ENCODE assay signal across 18 cellular contexts in the genomic region with DNA sequence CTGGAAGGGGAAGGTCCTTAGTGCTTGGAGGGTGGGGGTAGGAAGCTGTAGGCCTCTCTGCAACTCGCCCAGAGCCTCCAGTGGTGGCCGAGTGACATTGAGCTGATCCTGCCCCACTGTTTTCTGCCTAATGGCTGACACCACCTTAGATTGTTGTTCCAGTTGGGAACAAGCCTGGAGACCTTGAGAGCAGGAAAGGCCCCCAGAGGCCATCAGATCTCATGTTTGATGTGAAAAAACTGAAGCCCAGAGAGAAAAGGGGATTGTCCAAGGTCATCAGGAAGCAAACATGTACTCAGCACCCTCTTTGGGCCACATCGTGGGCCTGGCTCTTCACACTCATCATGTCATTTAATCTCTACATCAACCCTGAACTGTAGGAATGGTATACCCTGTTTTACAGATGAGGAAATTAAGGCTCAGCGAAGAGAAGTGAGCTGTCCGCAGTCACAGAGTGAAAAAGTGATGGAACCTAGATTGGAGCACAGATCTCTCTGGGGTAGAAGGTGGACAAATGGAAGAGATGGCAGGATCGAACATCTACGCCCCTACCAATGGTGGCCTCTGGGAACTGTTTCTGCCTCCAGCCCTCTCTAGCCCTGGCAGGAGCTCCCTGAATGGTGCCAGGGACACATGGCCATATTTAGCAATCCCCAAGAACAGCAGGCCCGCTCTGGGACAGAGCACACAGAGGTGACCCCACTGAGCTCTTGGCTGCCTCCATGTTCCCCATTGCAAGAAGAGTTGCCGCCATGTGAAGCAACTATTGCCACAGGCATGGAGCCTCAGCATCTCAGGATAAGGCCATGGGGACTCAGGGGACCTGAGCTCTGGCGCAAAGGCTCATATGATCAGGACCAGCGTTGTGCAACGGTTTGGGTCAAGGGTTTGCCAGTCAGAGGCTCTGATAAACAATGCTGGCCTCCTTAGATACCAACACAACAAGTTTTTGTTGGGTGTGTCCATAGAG. TPM values are rescaled to one million over a fixed set of nuclear protein-coding genes. Genes with fewer than 3 reads are reported as not detected.
DNase-seq lines count a peak whose midpoint lies in the region; ATAC-seq and TF ChIP-seq lines count a peak whose summit lies in the region.
"Had no signal": no experiment of that assay in that cellular context is flagged by ENCODE, and none has a peak within 500 bp of the region (broad histone marks: within the 10 kb centered on the region; RNA-seq: fewer than 3 reads in every experiment).

No MANE protein-coding gene starts in this region.

- 93 to 94% methylated on average over 12 of the region's 12 CpGs for WGBS in sigmoid colon, 2 donors

- peaks cover 6% of the 10 kb centered on the region for H3K9me3 Mint-ChIP-seq in WTC11
- H3K9me3 Mint-ChIP-seq in activated CD4-positive, alpha-beta memory T cell treated with anti-CD3 and anti-CD28 coated beads for 36 hours = no peaks in the 10 kb centered on the region
- H3K9me3 Mint-ChIP-seq: CD8-positive, alpha-beta memory T cell had no signal

- H3K27ac ChIP-seq in lower lobe of right lung = no peak overlapping the region
- no peak overlapping the region for H3K27ac ChIP-seq in sigmoid colon
- H3K27ac ChIP-seq in substantia nigra (ENCODE audit: low read depth, low read length, poor library complexity, severe bottlenecking) = no peak overlapping the region
- H3K27ac ChIP-seq: BLaER1 treated with 17β-estradiol and CSF1 and Interleukin-3, amounts not matched to agents 10 nM and 100 nM; RWPE1 had no signal

- H3K4me3 ChIP-seq in lower lobe of right lung (no peak overlapping the region), sigmoid colon (no peak overlapping the region)
- H3K4me3 ChIP-seq: A549; BLaER1 treated with 17β-estradiol and CSF1 and Interleukin-3, amounts not matched to agents 10 nM and 100 nM had no signal

- peak; percentile 41 for DNase-seq in activated effector memory CD4-positive, alpha-beta T cell treated with anti-CD3 and anti-CD28 coated beads, Interleukin-2, amount 50 U/mL, for 16 hours
- DNase-seq in activated effector memory CD4-positive, alpha-beta T cell treated with Interleukin-2 at 50 U/mL for 16 hours = no peak
- no peak for DNase-seq in WTC11 (ENCODE audit: low spot score)
- peak; percentile 87 for DNase-seq in lower lobe of right lung
- peak; percentile 48 for DNase-seq in sigmoid colon
- DNase-seq in activated CD4-positive, alpha-beta memory T cell treated with anti-CD3 and anti-CD28 coated beads for 36 hours = no peak
- no peak for DNase-seq in GM19238 (ENCODE audit: insufficient read length, low spot score)
- DNase-seq in substantia nigra (lab: John Stamatoyannopoulos, UW) = no peak
- DNase-seq: CD8-positive, alpha-beta memory T cell; DMS79; KG1; NCI-H1092; NCI-H2107; NCI-H2227 treated with DMSO at 0.1 percent for 48 hours; NCI-H524 had no signal

- no peaks in the 10 kb centered on the region; the same call in 1 of the 2 replicates for H3K27me3 Mint-ChIP-seq in WTC11 (ENCODE audit: low read depth)
- H3K27me3 Mint-ChIP-seq in activated CD4-positive, alpha-beta memory T cell treated with anti-CD3 and anti-CD28 coated beads for 36 hours = no peaks in the 10 kb centered on the region

- intact Hi-C loops in lower lobe of right lung (cut with DNase I) (no loop called here), sigmoid colon (cut with DNase I) (no loop called here)
- intact Hi-C loops in activated CD4-positive, alpha-beta memory T cell treated with anti-CD3 and anti-CD28 coated beads for 36 hours (cut with micrococcal nuclease) = no loop called here

- no peaks in the 10 kb centered on the region for H3K4me1 Mint-ChIP-seq in WTC11
- peaks cover 10% of the 10 kb centered on the region for H3K4me1 Mint-ChIP-seq in activated CD4-positive, alpha-beta memory T cell treated with anti-CD3 and anti-CD28 coated beads for 36 hours (ENCODE audit: low read depth)
- H3K4me1 Mint-ChIP-seq: CD8-positive, alpha-beta memory T cell had no signal

- H3K36me3 Mint-ChIP-seq in WTC11 = no peaks in the 10 kb centered on the region
- H3K36me3 Mint-ChIP-seq in activated CD4-positive, alpha-beta memory T cell treated with anti-CD3 and anti-CD28 coated beads for 36 hours = no peaks in the 10 kb centered on the region
- H3K36me3 Mint-ChIP-seq: CD8-positive, alpha-beta memory T cell had no signal

- TF ChIP-seq CTCF in WTC11 (IDR thresholded peaks at IDR 0.05) = no peak
- no peak for TF ChIP-seq CTCF in lower lobe of right lung (IDR thresholded peaks at IDR 0.05)
- no peak for TF ChIP-seq CTCF in sigmoid colon (IDR thresholded peaks at IDR 0.05)

- H3K27me3 ChIP-seq in lower lobe of right lung (ENCODE audit: low read depth) = no peaks in the 10 kb centered on the region
- H3K27me3 ChIP-seq in sigmoid colon = no peaks in the 10 kb centered on the region
- H3K27me3 ChIP-seq: BLaER1 treated with 17β-estradiol and CSF1 and Interleukin-3, amounts not matched to agents 10 nM and 100 nM had no signal

- TF ChIP-seq EP300 in sigmoid colon (IDR thresholded peaks at IDR 0.05) = no peak

- no peaks in the 10 kb centered on the region for H3K36me3 ChIP-seq in lower lobe of right lung
- H3K36me3 ChIP-seq in sigmoid colon = no peaks in the 10 kb centered on the region
- H3K36me3 ChIP-seq: BLaER1 treated with 17β-estradiol and CSF1 and Interleukin-3, amounts not matched to agents 10 nM and 100 nM had no signal

- H3K9me3 ChIP-seq in lower lobe of right lung (no peaks in the 10 kb centered on the region), sigmoid colon (no peaks in the 10 kb centered on the region)
- H3K9me3 ChIP-seq: A549 had no signal

- no peaks in the 10 kb centered on the region for H3K4me1 ChIP-seq in lower lobe of right lung
- H3K4me1 ChIP-seq in sigmoid colon = no peaks in the 10 kb centered on the region

- no peak for TF ChIP-seq POLR2A in sigmoid colon (IDR thresholded peaks at IDR 0.05)

- no peak overlapping the region for H3K4me3 Mint-ChIP-seq in WTC11
- H3K4me3 Mint-ChIP-seq in activated CD4-positive, alpha-beta memory T cell treated with anti-CD3 and anti-CD28 coated beads for 36 hours = no peak overlapping the region
- H3K4me3 Mint-ChIP-seq: CD8-positive, alpha-beta memory T cell had no signal

- no peak overlapping the region for H3K27ac Mint-ChIP-seq in WTC11
- H3K27ac Mint-ChIP-seq in activated CD4-positive, alpha-beta memory T cell treated with anti-CD3 and anti-CD28 coated beads for 36 hours = no peak overlapping the region
- H3K27ac Mint-ChIP-seq: CD8-positive, alpha-beta memory T cell had no signal

- ATAC-seq in WTC11 (peak; percentile 34; the same call in 1 of the 2 replicates), lower lobe of right lung (peak; percentile 79 to 81)
- ATAC-seq: A549 had no signal

- POLR2A ChIA-PET in WTC11 (lab: Charles Lee) = interaction anchor here (0.7 kb wide), 1 partner anchor 128 kb away, joined by 3 read pairs; no protein-coding TSS in a partner anchor
- POLR2A ChIA-PET in activated CD4-positive, alpha-beta memory T cell treated with anti-CD3 and anti-CD28 coated beads for 36 hours (lab: Charles Lee) = no interaction called here

- CTCF ChIA-PET in WTC11 (lab: Charles Lee) = interaction anchor here (0.5 kb wide), 1 partner anchor 16 kb away, joined by 4 read pairs; no protein-coding TSS in a partner anchor
- CTCF ChIA-PET in activated CD4-positive, alpha-beta memory T cell treated with anti-CD3 and anti-CD28 coated beads for 36 hours (lab: Charles Lee) = no interaction called here

TF ChIP-seq in WTC11, 78 proteins besides CTCF, POLR2A, EP300 and RAD21:
- no peak for TF ChIP-seq GRHL2 (CRISPR knock-in tag; IDR thresholded peaks at IDR 0.05; ENCODE audit: insufficient replicate concordance, severe bottlenecking)
- no peak for TF ChIP-seq NFATC4 (CRISPR knock-in tag; IDR thresholded peaks at IDR 0.05)
- TF ChIP-seq ZNF416 (CRISPR knock-in tag; IDR thresholded peaks at IDR 0.05) = no peak
- TF ChIP-seq FOXP1 (CRISPR knock-in tag; IDR thresholded peaks at IDR 0.05; ENCODE audit: borderline replicate concordance) = no peak
- TF ChIP-seq RORB (CRISPR knock-in tag; IDR thresholded peaks at IDR 0.05) = no peak
- TF ChIP-seq, protein P1, sequence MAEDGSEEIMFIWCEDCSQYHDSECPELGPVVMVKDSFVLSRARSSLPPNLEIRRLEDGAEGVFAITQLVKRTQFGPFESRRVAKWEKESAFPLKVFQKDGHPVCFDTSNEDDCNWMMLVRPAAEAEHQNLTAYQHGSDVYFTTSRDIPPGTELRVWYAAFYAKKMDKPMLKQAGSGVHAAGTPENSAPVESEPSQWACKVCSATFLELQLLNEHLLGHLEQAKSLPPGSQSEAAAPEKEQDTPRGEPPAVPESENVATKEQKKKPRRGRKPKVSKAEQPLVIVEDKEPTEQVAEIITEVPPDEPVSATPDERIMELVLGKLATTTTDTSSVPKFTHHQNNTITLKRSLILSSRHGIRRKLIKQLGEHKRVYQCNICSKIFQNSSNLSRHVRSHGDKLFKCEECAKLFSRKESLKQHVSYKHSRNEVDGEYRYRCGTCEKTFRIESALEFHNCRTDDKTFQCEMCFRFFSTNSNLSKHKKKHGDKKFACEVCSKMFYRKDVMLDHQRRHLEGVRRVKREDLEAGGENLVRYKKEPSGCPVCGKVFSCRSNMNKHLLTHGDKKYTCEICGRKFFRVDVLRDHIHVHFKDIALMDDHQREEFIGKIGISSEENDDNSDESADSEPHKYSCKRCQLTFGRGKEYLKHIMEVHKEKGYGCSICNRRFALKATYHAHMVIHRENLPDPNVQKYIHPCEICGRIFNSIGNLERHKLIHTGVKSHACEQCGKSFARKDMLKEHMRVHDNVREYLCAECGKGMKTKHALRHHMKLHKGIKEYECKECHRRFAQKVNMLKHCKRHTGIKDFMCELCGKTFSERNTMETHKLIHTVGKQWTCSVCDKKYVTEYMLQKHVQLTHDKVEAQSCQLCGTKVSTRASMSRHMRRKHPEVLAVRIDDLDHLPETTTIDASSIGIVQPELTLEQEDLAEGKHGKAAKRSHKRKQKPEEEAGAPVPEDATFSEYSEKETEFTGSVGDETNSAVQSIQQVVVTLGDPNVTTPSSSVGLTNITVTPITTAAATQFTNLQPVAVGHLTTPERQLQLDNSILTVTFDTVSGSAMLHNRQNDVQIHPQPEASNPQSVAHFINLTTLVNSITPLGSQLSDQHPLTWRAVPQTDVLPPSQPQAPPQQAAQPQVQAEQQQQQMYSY (CRISPR knock-in tag; IDR thresholded peaks at IDR 0.05) = no peak
- no peak for TF ChIP-seq JAZF1 (CRISPR knock-in tag; IDR thresholded peaks at IDR 0.05)
- TF ChIP-seq SMAD3 (CRISPR knock-in tag; IDR thresholded peaks at IDR 0.05; ENCODE audit: borderline replicate concordance) = no peak

RNA-seq across cellular contexts. Expression of gene TSEN2, which starts 31.6 kb away (rescaled TPM):
- total RNA-seq in WTC11 (2021) (19.9 to 21.1 TPM (median 20.2 TPM) in 3 replicates), lower lobe of right lung (23.6 TPM), sigmoid colon (10 to 100 TPM; 16.1 to 23.0 (median 20.4) TPM)
- 10 to 100 TPM in 1 of 3 donors, 1 to 10 TPM in 2; 4.2 to 16.0 (median 5.3) TPM for polyA plus RNA-seq in sigmoid colon
- total RNA-seq in activated CD4-positive, alpha-beta memory T cell treated with anti-CD3 and anti-CD28 coated beads for 36 hours = 10 to 100 TPM; 13.8 to 15.4 TPM

Comparison
In these comparisons a context has a peak if more than half of its experiments do, and no peak if none do; other contexts are left out.
1. DNase-seq: peak in activated effector memory CD4-positive, alpha-beta T cell treated with anti-CD3 and anti-CD28 coated beads, Interleukin-2, amount 50 U/mL, for 16 hours (single experiment), lower lobe of right lung (single experiment) and sigmoid colon (single experiment); none in activated effector memory CD4-positive, alpha-beta T cell treated with Interleukin-2 at 50 U/mL for 16 hours (single experiment), WTC11 (single experiment), activated CD4-positive, alpha-beta memory T cell treated with anti-CD3 and anti-CD28 coated beads for 36 hours (single experiment), GM19238 (single experiment) and substantia nigra (0 of 49).